8 cellular contexts compared by ENCODE assay signal in genomic region chr22:50461536-50461935, GRCh38. TPM values are rescaled to one million over a fixed set of nuclear protein-coding genes. Genes with fewer than 3 reads are reported as not detected.
"Had no signal": no experiment of that assay in that cellular context is flagged by ENCODE, and none has a peak within 500 bp of the region (broad histone marks: within the 10 kb centered on the region; RNA-seq: fewer than 3 reads in every experiment).

No MANE protein-coding gene starts in this region.

- H3K4me3 ChIP-seq: K562 had no signal

- ATAC-seq: HepG2, K562 had no signal

- H3K27me3 Mint-ChIP-seq: IgD-negative memory B cell had no signal

- DNase-seq: IMR-90, KG1 had no signal

- H3K9me3 Mint-ChIP-seq: IgD-negative memory B cell had no signal

- H3K27ac ChIP-seq: HL-60 had no signal

- H3K4me3 Mint-ChIP-seq: IgD-negative memory B cell had no signal

RNA-seq across cellular contexts. Expression of gene MIOX, which starts 25.1 kb away (rescaled TPM):
- total RNA-seq: HT-29, HT1080, IMR-90, K562 had no signal
- polyA plus RNA-seq: IgD-negative memory B cell, IMR-90 had no signal
